In genomic region chr12:66688836-66689439, GRCh38 we compare ENCODE assay signal across 8 cellular contexts. TPM values are rescaled to one million over a fixed set of nuclear protein-coding genes. Genes with fewer than 3 reads are reported as not detected.
A peak's percentile ranks its signal among the peaks of the same experiment; 100 is the strongest.
DNase-seq lines count a peak whose midpoint lies in the region; ATAC-seq and TF ChIP-seq lines count a peak whose summit lies in the region.

No MANE protein-coding gene starts in this region.

- H3K9ac ChIP-seq in GM23248: no peak overlapping the region
- H3K9ac ChIP-seq in MM.1S (ENCODE audit: low read length): no peak overlapping the region

- H3K79me2 ChIP-seq in GM23248 (ENCODE audit: insufficient read depth) (no peaks in the 10 kb centered on the region), MM.1S (ENCODE audit: low read length) (no peaks in the 10 kb centered on the region)

- no peak overlapping the region for H3K27ac ChIP-seq in GM23248
- no peak overlapping the region for H3K27ac ChIP-seq in MM.1S (ENCODE audit: low read length)
- H3K27ac ChIP-seq in dorsolateral prefrontal cortex: no peak overlapping the region

- intact Hi-C loops in dorsolateral prefrontal cortex (cut with DNase I): no loop called here

- H3K27ac Mint-ChIP-seq in memory B cell: no peak overlapping the region

- H2AFZ ChIP-seq in GM23248 (no peak overlapping the region), MM.1S (ENCODE audit: low read length) (no peak overlapping the region)

- no peak overlapping the region for H3K4me3 ChIP-seq in GM06990 (replicated peaks; ENCODE audit: low read depth, low read length)
- H3K4me3 ChIP-seq in GM23248: no peak overlapping the region
- no peak overlapping the region for H3K4me3 ChIP-seq in MM.1S (ENCODE audit: low read length)
- no peak overlapping the region for H3K4me3 ChIP-seq in dorsolateral prefrontal cortex

- H3K36me3 Mint-ChIP-seq in memory B cell: no peaks in the 10 kb centered on the region

- no peaks in the 10 kb centered on the region for H3K9me3 ChIP-seq in GM23248 (ENCODE audit: low read depth)
- no peaks in the 10 kb centered on the region for H3K9me3 ChIP-seq in MM.1S (replicated peaks; ENCODE audit: insufficient read depth, low read length)

- H3K4me2 ChIP-seq in GM23248 (ENCODE audit: unreplicated experiment): no peak overlapping the region
- no peak overlapping the region for H3K4me2 ChIP-seq in MM.1S (ENCODE audit: low read depth, low read length)

- no peaks in the 10 kb centered on the region for H3K4me1 ChIP-seq in GM23248 (ENCODE audit: insufficient read depth)
- H3K4me1 ChIP-seq in MM.1S (ENCODE audit: low read length): peaks cover 12% of the 10 kb centered on the region

- WGBS in GM23248 (ENCODE audit: low coverage in 1 of 2, low lambda C conversion rate in 2 of 2, missing lambda C conversion rate in 2 of 2), 2 experiments: 36 to 47% methylated on average over 8 of the region's 8 CpGs

- no peaks in the 10 kb centered on the region for H3F3A ChIP-seq in GM23248 (ENCODE audit: insufficient read depth)
- no peaks in the 10 kb centered on the region for H3F3A ChIP-seq in MM.1S (ENCODE audit: insufficient read depth, low read length)

- H4K20me1 ChIP-seq in GM23248 (ENCODE audit: insufficient read depth): no peaks in the 10 kb centered on the region
- H4K20me1 ChIP-seq in MM.1S (ENCODE audit: insufficient read depth, low read length): no peaks in the 10 kb centered on the region

- ATAC-seq in memory B cell (ENCODE audit: low read depth) (peak; percentile 59), HG02610 (IDR thresholded peaks at IDR 0.05; ENCODE audit: unreplicated experiment) (no peak)

- H3K27me3 ChIP-seq in GM06990 (replicated peaks; ENCODE audit: control insufficient read depth, insufficient read depth, low read length) (no peaks in the 10 kb centered on the region), GM23248 (replicated peaks; ENCODE audit: insufficient read depth) (peaks cover 36% of the 10 kb centered on the region), MM.1S (replicated peaks; ENCODE audit: insufficient read depth, low read length) (no peaks in the 10 kb centered on the region), dorsolateral prefrontal cortex (peaks cover 0 to 5% (median 0%) of the 10 kb centered on the region in 45 donors)

- H3K27me3 Mint-ChIP-seq in memory B cell: peaks cover 7% of the 10 kb centered on the region

- TF ChIP-seq CTCF in GM06990 (IDR thresholded peaks at IDR 0.05; ENCODE audit: insufficient read depth, low read length, poor library complexity, severe bottlenecking) (peak; percentile 81), MM.1S (IDR thresholded peaks at IDR 0.05; ENCODE audit: low read length) (peak; percentile 96), dorsolateral prefrontal cortex (IDR thresholded peaks at IDR 0.05 in 54 of 56, conservative IDR thresholded peaks at IDR 0.05 in 2 of 56; ENCODE audit: low read depth in 1 of 56, partially characterized antibody in 56 of 56) (peak in 49 of 56 donors; percentile 15 to 71 (median 45))

- peaks cover 13% of the 10 kb centered on the region for H3K4me1 Mint-ChIP-seq in memory B cell

- no peaks in the 10 kb centered on the region for H3K9me2 ChIP-seq in GM23248 (ENCODE audit: insufficient read depth)
- H3K9me2 ChIP-seq in MM.1S (replicated peaks; ENCODE audit: insufficient read depth, low read length): no peaks in the 10 kb centered on the region

- H3K36me3 ChIP-seq in GM06990 (ENCODE audit: control insufficient read depth, insufficient read depth, low read length) (no peaks in the 10 kb centered on the region), GM23248 (ENCODE audit: low read depth) (no peaks in the 10 kb centered on the region), MM.1S (replicated peaks; ENCODE audit: insufficient read depth, low read length) (no peaks in the 10 kb centered on the region)

- no peaks in the 10 kb centered on the region for H3K9me3 Mint-ChIP-seq in memory B cell

- H3K4me3 Mint-ChIP-seq in memory B cell: no peak overlapping the region

- in situ Hi-C loops in GM23248 (cut with MboI): no loop called here

- DNase-seq in GM06990 (ENCODE audit: extremely low read depth, insufficient read length) (peak; percentile 35), GM23248 (peak; percentile 31), MM.1S (peak; percentile 78), SK-N-DZ (ENCODE audit: low spot score) (peak; percentile 77), dorsolateral prefrontal cortex (peak in 4 of 10 donors; percentile 16 to 45 (median 34)), memory B cell (ENCODE audit: low spot score in 2 of 2) (no peak), dedifferentiated amniotic fluid mesenchymal stem cell (ENCODE audit: extremely low spot score) (no peak)

RNA-seq across cellular contexts. Expression of gene GRIP1, which starts 10.1 kb away (rescaled TPM):
- total RNA-seq in GM23248 (2014; rRNA removed; shearing (Covaris generic)): not detected in 2 replicates
- not detected in 2 replicates for polyA plus RNA-seq in GM23248 (2016; fragmentation: Nextera tagmentation; extraction: Ambion mirVana)
- polyA plus RNA-seq in SK-N-DZ (2014; cell fraction: cytosol; rRNA removed): 9.1 and 14.7 TPM in 2 replicates
- polyA plus RNA-seq in SK-N-DZ (2014; cell fraction: nucleus; rRNA removed): 7.6 and 10.1 TPM in 2 replicates
- 10 to 100 TPM; 18.0 to 76.8 (median 32.5) TPM for total RNA-seq in dorsolateral prefrontal cortex

Comparison
In these comparisons a context has a peak if more than half of its experiments do, and no peak if none do; other contexts are left out.
1. DNase-seq: peak in GM06990 (single experiment), GM23248 (single experiment), MM.1S (single experiment) and SK-N-DZ (single experiment); none in memory B cell (0 of 2) and dedifferentiated amniotic fluid mesenchymal stem cell (single experiment).
2. CTCF ChIP-seq: peak in every context shown above with its lines; median percentile 96 in MM.1S; 81 in GM06990; 45 in dorsolateral prefrontal cortex.
3. RNA of gene GRIP1, which starts 10.1 kb away (total RNA-seq): 18.0 to 76.8 TPM in dorsolateral prefrontal cortex; not detected in GM23248; every median in the first group is over 10 times any median in the second.